14 cellular contexts compared by ENCODE assay signal in the genomic region with DNA sequence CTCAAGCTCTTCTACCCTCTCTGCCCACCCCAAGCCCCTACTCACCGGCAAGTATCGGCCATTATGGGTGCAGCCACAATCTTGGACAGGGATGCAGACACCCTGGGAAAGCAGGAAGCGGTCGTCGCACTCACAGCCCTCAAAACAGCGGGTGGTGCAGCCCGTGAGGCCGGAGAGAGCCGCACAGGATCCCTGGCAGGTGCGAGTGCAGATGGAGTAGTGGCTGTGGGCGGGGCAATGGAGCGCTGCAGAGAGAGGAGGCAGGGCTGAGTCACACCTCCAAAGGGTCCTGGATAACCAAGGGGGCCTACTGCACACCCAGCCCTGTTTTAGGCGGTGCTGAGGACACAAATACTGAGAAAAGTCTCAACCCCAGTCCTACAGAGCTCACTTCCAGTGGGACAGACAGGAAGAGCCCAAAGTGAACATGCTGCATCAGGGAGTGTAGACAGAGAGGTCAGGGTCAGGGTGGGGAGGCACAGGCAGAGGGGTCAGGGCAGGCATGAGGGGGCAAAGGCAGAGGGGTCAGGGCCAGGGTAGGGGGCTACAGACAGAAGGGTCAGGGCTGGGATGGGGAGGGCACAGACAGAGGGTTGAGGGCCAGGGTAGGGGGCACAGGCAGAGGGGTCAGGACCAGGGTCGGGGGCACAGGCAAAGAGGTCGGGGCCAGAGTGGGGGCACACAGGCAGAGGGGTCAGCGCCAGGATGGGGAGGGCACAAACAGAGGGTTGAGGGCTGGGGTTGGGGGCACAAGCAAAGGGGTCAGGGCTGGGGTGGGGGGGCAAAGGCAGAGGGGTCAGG. TPM values are rescaled to one million over a fixed set of nuclear protein-coding genes. Genes with fewer than 3 reads are reported as not detected.
DNase-seq lines count a peak whose midpoint lies in the region; ATAC-seq and TF ChIP-seq lines count a peak whose summit lies in the region.
"Had no signal": no experiment of that assay in that cellular context is flagged by ENCODE, and none has a peak within 500 bp of the region (broad histone marks: within the 10 kb centered on the region; RNA-seq: fewer than 3 reads in every experiment).

No MANE protein-coding gene starts in this region.

- H3K27me3 ChIP-seq in Panc1 (ENCODE audit: control insufficient read depth, insufficient read depth, low read length) (peaks cover 10% of the 10 kb centered on the region; the same call in 1 of the 2 replicates), neuronal stem cell (ENCODE audit: control insufficient read depth in 3 of 3, insufficient read depth in 3 of 3, low read depth in 1 of 3, low read length in 3 of 3) (no peaks in the 10 kb centered on the region)

- H3K79me1 ChIP-seq in neuronal stem cell (ENCODE audit: low read depth, low read length), result no peaks in the 10 kb centered on the region

- no peak overlapping the region for H3K4ac ChIP-seq in neuronal stem cell (ENCODE audit: low read length)

- peaks cover 3% of the 10 kb centered on the region for H3K36me3 Mint-ChIP-seq in activated naive CD4-positive, alpha-beta T cell treated with anti-CD3 and anti-CD28 coated beads, Interleukin-2, amount 50 U/mL, for 24 hours

- BruUV-seq in Panc1 (replicated peaks; lab: Mats Ljungman, UMichigan), result no TSS peak

- no peak overlapping the region for H3K27ac ChIP-seq in Panc1 (ENCODE audit: low read length)
- no peak overlapping the region for H3K27ac ChIP-seq in neuronal stem cell (replicated peaks; ENCODE audit: low read length)
- H3K27ac ChIP-seq: spleen had no signal

- H3K4me2 ChIP-seq in neuronal stem cell (ENCODE audit: insufficient read depth, low read length, poor library complexity, severe bottlenecking), result no peak overlapping the region

- peak overlapping the region; percentile 80 for H3K18ac ChIP-seq in neuronal stem cell (ENCODE audit: low read length)

- POLR2A ChIA-PET in Panc1 (lab: Charles Lee), result interaction anchor here (0.5 to 1.3 kb wide), 6 partner anchors 24 to 574 kb away, joined by 4 to 15 read pairs (median 6); partner anchors contain the start of genes DYRK1B, FBL and IFNL1

- H2AFZ ChIP-seq in neuronal stem cell (ENCODE audit: low read length), result peak overlapping the region; percentile 64

- no peak overlapping the region for H3K4me3 Mint-ChIP-seq in activated naive CD4-positive, alpha-beta T cell treated with anti-CD3 and anti-CD28 coated beads, Interleukin-2, amount 50 U/mL, for 24 hours
- H3K4me3 Mint-ChIP-seq: activated T-helper 1 cell treated with anti-CD3 and anti-CD28 coated beads, Interleukin-12 subunit alpha, Interleukin-12 subunit beta, Interleukin-2, Interleukin-4 antibody, amounts not matched to agents 30 ng/mL and 10 ng/mL and 1 ng/mL, durations not matched to agents 14 hours and 24 hours and 36 hours had no signal

- H4K91ac ChIP-seq in neuronal stem cell (ENCODE audit: low read depth, low read length, poor library complexity), result no peak overlapping the region

- in situ Hi-C loops in Panc1 (cut with HindIII; ENCODE audit: low pct_unique_long_range_greater_than_20kb, low sequenced_read_pairs), result no loop called here

- H3K4me3 ChIP-seq in Panc1 (ENCODE audit: low read depth in 2 of 2, low read length in 2 of 2) (no peak overlapping the region), neuronal stem cell (ENCODE audit: low read length in 2 of 2) (no peak overlapping the region)
- H3K4me3 ChIP-seq: spleen had no signal

- peak overlapping the region; percentile 72 for H3K27ac Mint-ChIP-seq in activated naive CD4-positive, alpha-beta T cell treated with anti-CD3 and anti-CD28 coated beads, Interleukin-2, amount 50 U/mL, for 24 hours
- H3K27ac Mint-ChIP-seq: activated T-helper 1 cell treated with anti-CD3 and anti-CD28 coated beads, Interleukin-12 subunit alpha, Interleukin-12 subunit beta, Interleukin-2, Interleukin-4 antibody, amounts not matched to agents 30 ng/mL and 10 ng/mL and 1 ng/mL, durations not matched to agents 14 hours and 24 hours and 36 hours had no signal

- H2BK12ac ChIP-seq in neuronal stem cell (ENCODE audit: low read length), result no peak overlapping the region

- no peaks in the 10 kb centered on the region for H3K4me1 Mint-ChIP-seq in activated naive CD4-positive, alpha-beta T cell treated with anti-CD3 and anti-CD28 coated beads, Interleukin-2, amount 50 U/mL, for 24 hours

- no peak overlapping the region for H3K14ac ChIP-seq in neuronal stem cell (ENCODE audit: low read length)

- no CpG with 5 or more reads among the region's 16 CpGs for WGBS in neuronal stem cell (ENCODE audit: extremely low coverage in 2 of 2, insufficient read length in 2 of 2, insufficient replicate concordance in 1 of 2), 2 donors

- H3K23ac ChIP-seq in neuronal stem cell (ENCODE audit: low read depth, low read length, poor library complexity), result no peak overlapping the region

- no peaks in the 10 kb centered on the region for H3K27me3 Mint-ChIP-seq in activated naive CD4-positive, alpha-beta T cell treated with anti-CD3 and anti-CD28 coated beads, Interleukin-2, amount 50 U/mL, for 24 hours

- H3K9me3 Mint-ChIP-seq in activated naive CD4-positive, alpha-beta T cell treated with anti-CD3 and anti-CD28 coated beads, Interleukin-2, amount 50 U/mL, for 24 hours, result no peaks in the 10 kb centered on the region
- H3K9me3 Mint-ChIP-seq: activated T-helper 1 cell treated with anti-CD3 and anti-CD28 coated beads, Interleukin-12 subunit alpha, Interleukin-12 subunit beta, Interleukin-2, Interleukin-4 antibody, amounts not matched to agents 30 ng/mL and 10 ng/mL and 1 ng/mL, durations not matched to agents 14 hours and 24 hours and 36 hours had no signal

- CTCF ChIA-PET in Panc1 (lab: Charles Lee), result interaction anchor here (0.6 to 2.0 kb wide), 5 partner anchors 11 to 100 kb away, joined by 4 to 12 read pairs (median 10); partner anchors contain the start of gene PSMC4

- intact Hi-C loops in Panc1 (cut with micrococcal nuclease; ENCODE audit: unreplicated experiment), result no loop called here

- no peak for DNase-seq in activated naive CD4-positive, alpha-beta T cell (lab: John Stamatoyannopoulos, UW)
- DNase-seq in NCI-H187 treated with DMSO at 0.1 percent for 48 hours (lab: John Stamatoyannopoulos, UW), result peak; percentile 38
- DNase-seq in Panc1 (ENCODE audit: low read depth, low spot score), result no peak
- DNase-seq in neuronal stem cell (ENCODE audit: low spot score), result no peak
- DNase-seq in activated CD8-positive, alpha-beta memory T cell treated with anti-CD3 and anti-CD28 coated beads, Interleukin-2, amount 50 U/mL, for 4 hours, result no peak
- DNase-seq in cerebellum (ENCODE audit: low spot score), result no peak
- DNase-seq: amygdala, HCEC 1CT, kidney glomerular epithelial cell, spleen had no signal

- H2BK120ac ChIP-seq in neuronal stem cell (ENCODE audit: low read depth, low read length), result no peak overlapping the region

- 0 out of 2 replicates have a peak, but pooled peaks have one; percentile 0 for ATAC-seq in Panc1
- no peak for ATAC-seq in SK-N-SH treated with all-trans-retinoic acid at 6 μM for 48 hours
- ATAC-seq: Right ventricle myocardium inferior had no signal

- H3K4me1 ChIP-seq in Panc1 (ENCODE audit: control insufficient read depth, insufficient read depth, low read length) (no peaks in the 10 kb centered on the region), neuronal stem cell (ENCODE audit: control insufficient read depth in 2 of 2, insufficient read depth in 1 of 2, low read depth in 1 of 2, low read length in 2 of 2) (peaks cover 0 to 5% of the 10 kb centered on the region in 2 donors)
- H3K4me1 ChIP-seq: spleen had no signal

- peak overlapping the region; percentile 33 for H2AK5ac ChIP-seq in neuronal stem cell (ENCODE audit: low read depth, low read length)

- TF ChIP-seq CTCF in Panc1 (IDR thresholded peaks at IDR 0.05), result no peak

- peak overlapping the region; percentile 26 for H3K9ac ChIP-seq in neuronal stem cell (ENCODE audit: low read depth, low read length, poor library complexity)

- H4K8ac ChIP-seq in neuronal stem cell (ENCODE audit: low read depth, low read length), result no peak overlapping the region

- H2BK15ac ChIP-seq in neuronal stem cell (ENCODE audit: low read length), result no peak overlapping the region

- no peak overlapping the region for H2BK5ac ChIP-seq in neuronal stem cell (ENCODE audit: low read length)

- H3K9me3 ChIP-seq in Panc1 (ENCODE audit: control insufficient read depth, insufficient read depth, low read depth, low read length), result no peaks in the 10 kb centered on the region
- no peaks in the 10 kb centered on the region for H3K9me3 ChIP-seq in neuronal stem cell (replicated peaks in 1 of 2; ENCODE audit: control insufficient read depth in 2 of 2, insufficient read depth in 1 of 2, low read depth in 1 of 2, low read length in 2 of 2)
- H3K9me3 ChIP-seq: spleen had no signal

- no peaks in the 10 kb centered on the region for H3K36me3 ChIP-seq in Panc1 (ENCODE audit: control insufficient read depth, insufficient read depth, low read length)
- H3K36me3 ChIP-seq in neuronal stem cell (replicated peaks in 1 of 2; ENCODE audit: control insufficient read depth in 2 of 2, insufficient read depth in 2 of 2, low read length in 2 of 2), result no peaks in the 10 kb centered on the region

TF ChIP-seq in SK-N-SH treated with all-trans-retinoic acid at 6 μM for 48 hours, 23 proteins besides CTCF, POLR2A, EP300 and RAD21 (continues in another document):
- TF ChIP-seq ZC3H10 (CRISPR knock-in tag; IDR thresholded peaks at IDR 0.05) (no peak), TOX (CRISPR knock-in tag; IDR thresholded peaks at IDR 0.05; ENCODE audit: borderline replicate concordance) (no peak), SNAI2 (CRISPR knock-in tag; IDR thresholded peaks at IDR 0.05) (no peak), PPARA (CRISPR knock-in tag; IDR thresholded peaks at IDR 0.05; ENCODE audit: borderline replicate concordance) (no peak), BACH2 (CRISPR knock-in tag; IDR thresholded peaks at IDR 0.05; ENCODE audit: borderline replicate concordance) (no peak)
- TF ChIP-seq, protein P1, sequence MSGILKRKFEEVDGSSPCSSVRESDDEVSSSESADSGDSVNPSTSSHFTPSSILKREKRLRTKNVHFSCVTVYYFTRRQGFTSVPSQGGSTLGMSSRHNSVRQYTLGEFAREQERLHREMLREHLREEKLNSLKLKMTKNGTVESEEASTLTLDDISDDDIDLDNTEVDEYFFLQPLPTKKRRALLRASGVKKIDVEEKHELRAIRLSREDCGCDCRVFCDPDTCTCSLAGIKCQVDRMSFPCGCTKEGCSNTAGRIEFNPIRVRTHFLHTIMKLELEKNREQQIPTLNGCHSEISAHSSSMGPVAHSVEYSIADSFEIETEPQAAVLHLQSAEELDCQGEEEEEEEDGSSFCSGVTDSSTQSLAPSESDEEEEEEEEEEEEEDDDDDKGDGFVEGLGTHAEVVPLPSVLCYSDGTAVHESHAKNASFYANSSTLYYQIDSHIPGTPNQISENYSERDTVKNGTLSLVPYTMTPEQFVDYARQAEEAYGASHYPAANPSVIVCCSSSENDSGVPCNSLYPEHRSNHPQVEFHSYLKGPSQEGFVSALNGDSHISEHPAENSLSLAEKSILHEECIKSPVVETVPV (CRISPR knock-in tag; IDR thresholded peaks at IDR 0.05), result no peak

RNA-seq across cellular contexts. Expression of gene FBL, which starts 24.2 kb away (rescaled TPM):
- total RNA-seq in Panc1 (2021; ENCODE audit: unreplicated experiment) (4,927 TPM), cerebellum (96.6 TPM)
- 6,160 TPM for polyA plus RNA-seq in Panc1 (2012; ENCODE audit: insufficient read length)
- 435 TPM for polyA plus RNA-seq in neuronal stem cell (2013, experiment 1 of 2)
- 415 TPM for polyA plus RNA-seq in neuronal stem cell (2013, experiment 2 of 2)

RNA-seq across cellular contexts. Expression of gene DYRK1B, which starts 36.4 kb away (rescaled TPM):
- total RNA-seq in Panc1 (2021; ENCODE audit: unreplicated experiment), result 322 TPM
- polyA plus RNA-seq in Panc1 (2012; ENCODE audit: insufficient read length), result 462 TPM
- 36.7 TPM for polyA plus RNA-seq in neuronal stem cell (2013, experiment 1 of 2)
- 35.1 TPM for polyA plus RNA-seq in neuronal stem cell (2013, experiment 2 of 2)
- 20.1 TPM for total RNA-seq in cerebellum

Comparison
In these comparisons a context has a peak if more than half of its experiments do, and no peak if none do; other contexts are left out.
1. RNA of gene FBL, which starts 24.2 kb away (total RNA-seq): 4,927 TPM in Panc1 (single experiment); 96.6 TPM in cerebellum (single experiment); every median in the first group is over 10 times any median in the second.
2. RNA of gene DYRK1B, which starts 36.4 kb away (total RNA-seq): 322 TPM in Panc1 (single experiment); 20.1 TPM in cerebellum (single experiment); every median in the first group is over 10 times any median in the second.